ENCODE assay signal across 1 cellular context in the genomic region with DNA sequence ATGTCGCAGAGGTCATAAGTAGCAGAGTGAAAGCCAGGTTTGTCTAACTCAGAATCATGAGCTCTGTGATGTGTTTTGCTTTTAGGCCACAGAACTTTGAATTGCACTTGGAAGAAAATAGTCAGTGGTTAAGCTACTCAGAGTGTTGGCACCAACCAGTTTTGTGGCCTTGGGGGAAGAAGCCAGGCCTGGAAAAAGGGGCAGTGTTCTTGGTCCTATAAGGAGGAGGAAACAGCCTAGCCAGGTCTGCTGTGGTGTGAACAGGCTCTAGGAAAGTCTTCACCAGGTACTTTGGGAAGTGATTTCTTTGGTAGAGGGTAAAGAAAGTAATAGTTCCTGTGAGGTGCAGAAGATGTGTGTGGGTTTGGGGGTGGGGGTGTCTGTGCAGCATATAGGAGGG.
TF ChIP-seq lines count a peak whose summit lies in the region.

No MANE protein-coding gene starts in this region.

TF ChIP-seq in SK-N-SH, 30 proteins besides CTCF, POLR2A, EP300 and RAD21 (continued from another document):
- TF ChIP-seq REST (IDR thresholded peaks at IDR 0.05; ENCODE audit: low read depth, low read length), result no peak
- TF ChIP-seq, protein P1, sequence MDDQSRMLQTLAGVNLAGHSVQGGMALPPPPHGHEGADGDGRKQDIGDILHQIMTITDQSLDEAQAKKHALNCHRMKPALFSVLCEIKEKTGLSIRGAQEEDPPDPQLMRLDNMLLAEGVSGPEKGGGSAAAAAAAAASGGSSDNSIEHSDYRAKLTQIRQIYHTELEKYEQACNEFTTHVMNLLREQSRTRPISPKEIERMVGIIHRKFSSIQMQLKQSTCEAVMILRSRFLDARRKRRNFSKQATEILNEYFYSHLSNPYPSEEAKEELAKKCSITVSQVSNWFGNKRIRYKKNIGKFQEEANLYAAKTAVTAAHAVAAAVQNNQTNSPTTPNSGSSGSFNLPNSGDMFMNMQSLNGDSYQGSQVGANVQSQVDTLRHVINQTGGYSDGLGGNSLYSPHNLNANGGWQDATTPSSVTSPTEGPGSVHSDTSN (IDR thresholded peaks at IDR 0.05), result no peak
- TF ChIP-seq FOSL2 (IDR thresholded peaks at IDR 0.05; ENCODE audit: borderline replicate concordance, low read depth), result no peak
- TF ChIP-seq MXI1 (IDR thresholded peaks at IDR 0.05; ENCODE audit: low read depth, low read length), result no peak
- TF ChIP-seq RXRA (IDR thresholded peaks at IDR 0.05; ENCODE audit: borderline replicate concordance, low read depth), result no peak
- no peak for TF ChIP-seq ZBTB33 (IDR thresholded peaks at IDR 0.05; ENCODE audit: borderline replicate concordance, low read depth)
- no peak for TF ChIP-seq JUND (IDR thresholded peaks at IDR 0.05)
- no peak for TF ChIP-seq SIN3A (IDR thresholded peaks at IDR 0.05; ENCODE audit: borderline replicate concordance, low read depth, low read length)
- TF ChIP-seq TEAD4 (IDR thresholded peaks at IDR 0.05; ENCODE audit: borderline replicate concordance, insufficient read depth), result no peak
